In genomic region chr17:9729034-9729650, GRCh38 we compare ENCODE assay signal across 9 cellular contexts.
A peak's percentile ranks its signal among the peaks of the same experiment; 100 is the strongest.
DNase-seq lines count a peak whose midpoint lies in the region; ATAC-seq and TF ChIP-seq lines count a peak whose summit lies in the region.
"Had no signal": no experiment of that assay in that cellular context is flagged by ENCODE, and none has a peak within 500 bp of the region (broad histone marks: within the 10 kb centered on the region; RNA-seq: fewer than 3 reads in every experiment).

No MANE protein-coding gene starts in this region.

- H3K9me3 ChIP-seq in cardiac muscle cell (ENCODE audit: low read depth) = no peaks in the 10 kb centered on the region

- H3K4me1 Mint-ChIP-seq in activated T-helper 2 cell treated with anti-CD3 and anti-CD28 coated beads, Interferon-gamma antibody, Interleukin-2, Interleukin-4, amounts not matched to agents 10 μg/mL and 5 μg/mL and 100 μg/mL, durations not matched to agents 14 hours and 24 hours and 36 hours (ENCODE audit: low read depth) = no peaks in the 10 kb centered on the region
- H3K4me1 Mint-ChIP-seq: central memory CD8-positive, alpha-beta T cell had no signal

- H3K27ac ChIP-seq in cardiac muscle cell = no peak overlapping the region

- no peaks in the 10 kb centered on the region for H3K36me3 ChIP-seq in cardiac muscle cell

- H3K27me3 Mint-ChIP-seq in activated T-helper 2 cell treated with anti-CD3 and anti-CD28 coated beads, Interferon-gamma antibody, Interleukin-2, Interleukin-4, amounts not matched to agents 10 μg/mL and 5 μg/mL and 100 μg/mL, durations not matched to agents 14 hours and 24 hours and 36 hours (ENCODE audit: low read depth) = peaks cover 2% of the 10 kb centered on the region

- H3K9me3 Mint-ChIP-seq in activated T-helper 2 cell treated with anti-CD3 and anti-CD28 coated beads, Interferon-gamma antibody, Interleukin-2, Interleukin-4, amounts not matched to agents 10 μg/mL and 5 μg/mL and 100 μg/mL, durations not matched to agents 14 hours and 24 hours and 36 hours = no peaks in the 10 kb centered on the region
- H3K9me3 Mint-ChIP-seq: central memory CD8-positive, alpha-beta T cell had no signal

- intact Hi-C loops in Right ventricle myocardium inferior (cut with DNase I) (loop anchor here (2.0 to 5.0 kb wide), 2 partner anchors 152 to 162 kb away; partner anchors contain the start of genes CFAP52 and STX8), cardiac septum (cut with DNase I) (loop anchor here (2.0 to 5.0 kb wide), 2 partner anchors 40 to 158 kb away; no protein-coding TSS in a partner anchor)
- intact Hi-C loops in activated T-helper 2 cell treated with anti-CD3 and anti-CD28 coated beads, Interferon-gamma antibody, Interleukin-2, Interleukin-4, amounts not matched to agents 10 μg/mL and 5 μg/mL and 100 μg/mL, durations not matched to agents 14 hours and 24 hours and 36 hours (cut with micrococcal nuclease) = loop anchor here (2.0 kb wide), 1 partner anchor 40 kb away; no protein-coding TSS in a partner anchor

- peak; percentile 63 for ATAC-seq in Right ventricle myocardium inferior
- ATAC-seq in activated CD4-positive, CD25-positive, alpha-beta regulatory T cell treated with anti-CD3 and anti-CD28 coated beads, Interleukin-2, amount 50 U/mL, for 24 hours = no peak

- no peak overlapping the region for H3K27ac Mint-ChIP-seq in activated T-helper 2 cell treated with anti-CD3 and anti-CD28 coated beads, Interferon-gamma antibody, Interleukin-2, Interleukin-4, amounts not matched to agents 10 μg/mL and 5 μg/mL and 100 μg/mL, durations not matched to agents 14 hours and 24 hours and 36 hours

- TF ChIP-seq CTCF in WI38 (IDR thresholded peaks at IDR 0.05; ENCODE audit: low read depth, low read length) (peak; percentile 97), cardiac muscle cell (IDR thresholded peaks at IDR 0.05; ENCODE audit: low read depth, low read length) (peak; percentile 100)

- no peaks in the 10 kb centered on the region for H3K27me3 ChIP-seq in cardiac muscle cell

- H3K36me3 Mint-ChIP-seq in activated T-helper 2 cell treated with anti-CD3 and anti-CD28 coated beads, Interferon-gamma antibody, Interleukin-2, Interleukin-4, amounts not matched to agents 10 μg/mL and 5 μg/mL and 100 μg/mL, durations not matched to agents 14 hours and 24 hours and 36 hours (ENCODE audit: low read depth) = no peaks in the 10 kb centered on the region

- DNase-seq in Right ventricle myocardium inferior (ENCODE audit: missing footprints) (no peak), cardiac septum (ENCODE audit: low spot score) (no peak), NAMALWA (ENCODE audit: low spot score) (peak; percentile 39), cardiac muscle cell (ENCODE audit: low read depth in 1 of 2, low spot score in 1 of 2) (peak; percentile 66 to 69), putamen (ENCODE audit: low spot score) (peak; percentile 11)
- no peak for DNase-seq in activated T-helper 2 cell treated with anti-CD3 and anti-CD28 coated beads, Interferon-gamma antibody, Interleukin-2, Interleukin-4, amounts not matched to agents 10 μg/mL and 5 μg/mL and 100 μg/mL, durations not matched to agents 14 hours and 24 hours and 36 hours (ENCODE audit: low spot score)

- H3K4me1 ChIP-seq in cardiac muscle cell (ENCODE audit: low read depth) = peaks cover 4% of the 10 kb centered on the region

- H3K4me3 Mint-ChIP-seq in activated T-helper 2 cell treated with anti-CD3 and anti-CD28 coated beads, Interferon-gamma antibody, Interleukin-2, Interleukin-4, amounts not matched to agents 10 μg/mL and 5 μg/mL and 100 μg/mL, durations not matched to agents 14 hours and 24 hours and 36 hours (ENCODE audit: low read depth) = no peak overlapping the region
- H3K4me3 Mint-ChIP-seq: central memory CD8-positive, alpha-beta T cell had no signal

- H3K4me3 ChIP-seq in WI38 (ENCODE audit: low read depth, low read length) (no peak overlapping the region), cardiac muscle cell (no peak overlapping the region)

Comparison
In these comparisons a context has a peak if more than half of its experiments do, and no peak if none do; other contexts are left out.
1. DNase-seq: peak in NAMALWA (single experiment), cardiac muscle cell (2 of 2) and putamen (single experiment); none in Right ventricle myocardium inferior (single experiment), cardiac septum (single experiment) and activated T-helper 2 cell treated with anti-CD3 and anti-CD28 coated beads, Interferon-gamma antibody, Interleukin-2, Interleukin-4, amounts not matched to agents 10 μg/mL and 5 μg/mL and 100 μg/mL, durations not matched to agents 14 hours and 24 hours and 36 hours (single experiment).